Comparison of ENCODE assay signal across 8 cellular contexts in the genomic region with DNA sequence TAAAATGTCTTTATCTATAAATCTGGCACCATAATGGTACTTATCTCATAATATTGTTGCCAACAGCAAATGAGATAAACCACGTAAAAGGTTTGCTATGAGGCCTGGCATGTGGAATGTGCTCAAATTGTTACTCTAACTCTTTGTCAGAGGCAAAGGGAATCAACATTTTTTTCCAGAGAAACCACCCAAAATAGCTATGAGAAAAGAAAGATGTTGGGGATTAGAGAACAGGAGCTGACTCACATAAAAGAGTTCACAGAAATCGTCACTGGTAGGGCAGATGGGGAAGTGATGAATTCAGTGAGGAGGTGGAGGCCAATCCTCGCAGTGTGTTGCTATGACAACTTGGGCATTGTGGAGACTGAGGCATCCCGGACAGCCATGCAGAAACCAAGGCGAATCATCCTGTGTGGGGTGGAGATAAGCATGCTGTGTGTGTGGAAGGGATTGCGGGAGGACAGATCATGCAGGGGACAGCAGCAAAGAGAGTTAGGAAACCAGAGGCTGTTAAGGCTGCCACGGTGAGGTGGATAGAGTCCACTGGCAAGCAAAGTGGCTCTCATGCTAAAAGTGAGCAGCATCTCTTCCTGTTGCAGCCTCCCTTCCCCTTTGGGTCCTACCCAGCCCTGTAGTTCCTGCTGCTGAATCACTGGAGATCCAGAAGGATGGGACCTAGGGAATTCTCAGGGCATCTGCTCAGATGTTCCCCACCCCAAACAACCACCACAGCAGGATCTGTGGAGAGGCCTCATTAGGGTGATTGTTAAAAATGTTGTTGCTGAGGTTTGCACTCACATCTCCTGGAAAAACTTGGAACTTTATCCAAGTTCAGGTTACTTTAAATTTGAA.
DNase-seq lines count a peak whose midpoint lies in the region; ATAC-seq, FAIRE-seq and TF ChIP-seq lines count a peak whose summit lies in the region.

No MANE protein-coding gene starts in this region.

- no peak for TF ChIP-seq EP300 in transverse colon (IDR thresholded peaks at IDR 0.05; ENCODE audit: low read depth)

- no peak overlapping the region for H3K4me3 ChIP-seq in epithelial cell of proximal tubule (ENCODE audit: low read depth, low read length)
- H3K4me3 ChIP-seq in pancreas, result no peak overlapping the region
- H3K4me3 ChIP-seq in transverse colon, result no peak overlapping the region

- 69 to 70% methylated on average over 7 of the region's 7 CpGs for WGBS in pancreas, 2 donors
- WGBS in transverse colon (ENCODE audit: low coverage in 1 of 2), 2 donors, result 43 to 63% methylated on average over 6 to 7 of the region's 7 CpGs

- intact Hi-C loops in pancreas (cut with DNase I) (no loop called here), transverse colon (cut with DNase I; ENCODE audit: low total_unique reads) (no loop called here)

- H3K27me3 ChIP-seq in pancreas (no peaks in the 10 kb centered on the region), transverse colon (no peaks in the 10 kb centered on the region)

- H3K36me3 ChIP-seq in pancreas (no peaks in the 10 kb centered on the region), transverse colon (no peaks in the 10 kb centered on the region)

- in situ Hi-C loops in transverse colon (cut with MboI; ENCODE audit: low pct_ligation_motif_present in 1 of 4, low pct_unique_long_range_greater_than_20kb in 1 of 4, low sequenced_read_pairs in 3 of 4), result no loop called here

- FAIRE-seq in pancreas (lab: Jason Lieb, UNC), result no peak

- no peak for TF ChIP-seq POLR2A in transverse colon (IDR thresholded peaks at IDR 0.05)

- ATAC-seq in pancreas (peak in 3 of 4 donors; percentile 59 to 69 (median 66)), GM18861 (IDR thresholded peaks at IDR 0.05; ENCODE audit: unreplicated experiment) (no peak)

- H3K4me1 ChIP-seq in pancreas (peaks cover 0 to 9% (median 0%) of the 10 kb centered on the region in 3 donors), transverse colon (peaks cover 4 to 59% (median 7%) of the 10 kb centered on the region in 4 donors)

- H3K9me3 ChIP-seq in pancreas, result no peaks in the 10 kb centered on the region
- H3K9me3 ChIP-seq in transverse colon, result no peaks in the 10 kb centered on the region

- peak; percentile 30 for DNase-seq in activated gamma-delta T cell treated with Interleukin-2 at 50 U/mL for 16 hours
- no peak for DNase-seq in activated gamma-delta T cell (lab: John Stamatoyannopoulos, UW)
- DNase-seq in activated T-cell treated with anti-CD3 and anti-CD28 coated beads for 1 hour (ENCODE audit: low read depth), result peak; percentile 28
- DNase-seq in epithelial cell of proximal tubule (ENCODE audit: low read depth), result peak; percentile 77
- DNase-seq in pancreas, result peak in 1 of 6 donors; percentile 37
- DNase-seq in transverse colon, result peak; percentile 26
- DNase-seq in NCI-H2029 treated with DMSO at 0.1 percent for 48 hours (lab: John Stamatoyannopoulos, UW), result no peak

- TF ChIP-seq CTCF in epithelial cell of proximal tubule (conservative IDR thresholded peaks at IDR 0.05; ENCODE audit: low read depth, low read length) (no peak), pancreas (IDR thresholded peaks at IDR 0.05) (no peak), transverse colon (IDR thresholded peaks at IDR 0.05) (no peak)

- H3K27ac ChIP-seq in pancreas (peak overlapping the region in 2 of 4 donors; percentile 23 to 46), transverse colon (peak overlapping the region; percentile 65 to 79 (median 76))

Comparison
In these comparisons a context has a peak if more than half of its experiments do, and no peak if none do; other contexts are left out.
1. DNase-seq: peak in activated gamma-delta T cell treated with Interleukin-2 at 50 U/mL for 16 hours (single experiment), activated T-cell treated with anti-CD3 and anti-CD28 coated beads for 1 hour (single experiment), epithelial cell of proximal tubule (single experiment) and transverse colon (single experiment); none in activated gamma-delta T cell (single experiment) and NCI-H2029 treated with DMSO at 0.1 percent for 48 hours (single experiment).